ENCODE assay signal across 20 cellular contexts in genomic region chr1:51833700-51834099, GRCh38.
"Had no signal": no experiment of that assay in that cellular context is flagged by ENCODE, and none has a peak within 500 bp of the region (broad histone marks: within the 10 kb centered on the region; RNA-seq: fewer than 3 reads in every experiment).

No MANE protein-coding gene starts in this region.

- H3K4me1 ChIP-seq: body of pancreas, esophagus squamous epithelium, right atrium auricular region, transverse colon, vagina had no signal

- H3K9me3 ChIP-seq: body of pancreas, esophagus squamous epithelium, right atrium auricular region, transverse colon, vagina had no signal

- H3K27ac ChIP-seq: body of pancreas, coronary artery, esophagus squamous epithelium, right atrium auricular region, transverse colon, vagina had no signal

- H3K4me3 ChIP-seq: body of pancreas, coronary artery, esophagus squamous epithelium, right atrium auricular region, transverse colon, vagina had no signal

- H3K27me3 ChIP-seq: body of pancreas, esophagus squamous epithelium, right atrium auricular region, transverse colon, vagina had no signal

- FAIRE-seq: frontal cortex, small intestine had no signal

- ATAC-seq: activated CD8-positive, alpha-beta T cell treated with anti-CD3 and anti-CD28 coated beads, Interleukin-2, amount 10 ng/mL, durations not matched to agents 7 days and 5 days; activated naive CD4-positive, alpha-beta T cell treated with anti-CD3 and anti-CD28 coated beads, Interleukin-2, amount 50 U/mL, for 72 hours; body of pancreas; stimulated activated naive CD8-positive, alpha-beta T cell treated with anti-CD3 and anti-CD28 coated beads, Interleukin-15, Interleukin-2, amounts not matched to agents 100 U/mL and 50 U/mL, for 24 hours; WTC11 had no signal

- DNase-seq: activated CD4-positive, alpha-beta T cell treated with anti-CD3 and anti-CD28 coated beads for 48 hours; activated CD8-positive, alpha-beta memory T cell treated with anti-CD3 and anti-CD28 coated beads, Interleukin-2, amount 50 U/mL, for 4 hours; activated CD8-positive, alpha-beta T cell treated with anti-CD3 and anti-CD28 coated beads, Interleukin-2, amount 10 ng/mL, durations not matched to agents 7 days and 5 days; activated effector memory CD4-positive, alpha-beta T cell treated with anti-CD3 and anti-CD28 coated beads, Interleukin-2, amount 50 U/mL, for 16 hours; activated T-cell treated with anti-CD3 and anti-CD28 coated beads, Interleukin-2, amount 50 U/mL, for 48 hours; amniotic stem cell; body of pancreas; esophagus squamous epithelium; head of caudate nucleus; kidney glomerular epithelial cell; nucleus accumbens; small intestine; stimulated activated naive CD8-positive, alpha-beta T cell treated with anti-CD3 and anti-CD28 coated beads, Interleukin-15, Interleukin-2, amounts not matched to agents 100 U/mL and 50 U/mL, for 24 hours; transverse colon had no signal
